ENCODE assay signal across 32 cellular contexts in the genomic region with DNA sequence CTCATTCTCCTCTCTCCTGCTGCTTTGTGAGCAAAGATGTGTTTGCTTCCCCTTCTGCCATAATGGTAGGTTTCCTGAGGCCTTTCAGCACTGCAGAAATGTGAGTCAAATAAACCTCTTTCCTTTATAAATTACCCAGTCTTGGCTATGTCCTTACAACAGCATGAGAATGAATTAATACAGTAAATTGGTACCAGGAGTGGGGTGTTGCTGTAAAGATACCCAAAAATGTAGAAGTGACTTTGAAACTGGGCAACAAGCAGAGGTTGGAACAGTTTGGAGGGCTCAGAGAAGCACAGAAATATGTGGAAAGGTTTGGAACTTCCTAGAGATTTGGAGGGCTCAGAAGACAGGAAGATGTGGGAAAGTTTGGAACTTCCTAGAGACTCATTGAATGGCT.
"Had no signal": no experiment of that assay in that cellular context is flagged by ENCODE, and none has a peak within 500 bp of the region (broad histone marks: within the 10 kb centered on the region; RNA-seq: fewer than 3 reads in every experiment).

No MANE protein-coding gene starts in this region.

- FAIRE-seq: astrocyte, bronchial epithelial cell had no signal

- H3K27me3 ChIP-seq: adrenal gland, ascending aorta, body of pancreas, brain microvascular endothelial cell, breast epithelium, cardiac muscle cell had no signal

- H3K27ac ChIP-seq: adrenal gland, ascending aorta, body of pancreas, brain microvascular endothelial cell, breast epithelium, cardiac muscle cell had no signal

- H3K4me1 ChIP-seq: adrenal gland, ascending aorta, body of pancreas, breast epithelium had no signal

- H3K36me3 ChIP-seq: adrenal gland, ascending aorta, brain microvascular endothelial cell, breast epithelium, cardiac muscle cell had no signal

- ATAC-seq: activated naive CD4-positive, alpha-beta T cell treated with anti-CD3 and anti-CD28 coated beads, Interleukin-2, amount 50 U/mL, for 72 hours; activated naive CD8-positive, alpha-beta T cell treated with anti-CD3 and anti-CD28 coated beads, Interleukin-2, amount 50 U/mL, for 24 hours; activated T-cell treated with anti-CD3 and anti-CD28 coated beads, Interleukin-2, amount 50 U/mL, for 4 hours; activated T-cell treated with anti-CD3 and anti-CD28 coated beads, Interleukin-2, amount 50 U/mL, for 72 hours; activated T-helper 17 cell treated with anti-CD3 and anti-CD28 coated beads, Interleukin-2, amount 50 U/mL, for 72 hours; body of pancreas had no signal

- DNase-seq: activated effector memory CD4-positive, alpha-beta T cell treated with anti-CD3 and anti-CD28 coated beads, Interleukin-2, amount 50 U/mL, for 16 hours; activated effector memory CD4-positive, alpha-beta T cell treated with Interleukin-2 at 50 U/mL for 16 hours; activated gamma-delta T cell; activated gamma-delta T cell treated with Interleukin-2 at 50 U/mL for 16 hours; activated naive CD4-positive, alpha-beta T cell; activated naive CD4-positive, alpha-beta T cell treated with anti-CD3 and anti-CD28 coated beads for 36 hours; activated naive CD4-positive, alpha-beta T cell treated with anti-CD3 and anti-CD28 coated beads, Interleukin-2, amount 10 ng/mL, durations not matched to agents 7 days and 5 days; activated naive CD4-positive, alpha-beta T cell treated with anti-CD3 and anti-CD28 coated beads, Interleukin-2, amount 50 U/mL, for 16 hours; activated naive CD4-positive, alpha-beta T cell treated with Interleukin-2 at 50 U/mL for 16 hours; activated naive CD8-positive, alpha-beta T cell treated with anti-CD3 and anti-CD28 coated beads for 36 hours; activated naive CD8-positive, alpha-beta T cell treated with anti-CD3 and anti-CD28 coated beads, Interleukin-2, amount 10 ng/mL, durations not matched to agents 7 days and 5 days; activated naive CD8-positive, alpha-beta T cell treated with anti-CD3 and anti-CD28 coated beads, Interleukin-2, amount 50 U/mL, for 24 hours; activated T-cell treated with anti-CD3 and anti-CD28 coated beads, Interleukin-2, amount 50 U/mL, for 4 hours; activated T-cell treated with anti-CD3 and anti-CD28 coated beads, Interleukin-2, amount 50 U/mL, for 48 hours; activated T-cell treated with anti-CD3 and anti-CD28 coated beads, Interleukin-2, amount 50 U/mL, for 72 hours; adrenal gland; amniotic stem cell; amygdala; anterior cingulate cortex; aorta; body of pancreas; brain microvascular endothelial cell; caudate nucleus; central memory CD4-positive, alpha-beta T cell; cerebellar nuclear complex had no signal

- H3K4me3 ChIP-seq: adrenal gland, ascending aorta, body of pancreas, breast epithelium, cardiac muscle cell had no signal
